Comparison of ENCODE assay signal across 27 cellular contexts in genomic region chr3:137171834-137172603, GRCh38.
DNase-seq lines count a peak whose midpoint lies in the region; ATAC-seq and TF ChIP-seq lines count a peak whose summit lies in the region.
"Had no signal": no experiment of that assay in that cellular context is flagged by ENCODE, and none has a peak within 500 bp of the region (broad histone marks: within the 10 kb centered on the region; RNA-seq: fewer than 3 reads in every experiment).

No MANE protein-coding gene starts in this region.

- H3K36me3 ChIP-seq in GM06990 (ENCODE audit: control insufficient read depth, insufficient read depth, low read length) = no peaks in the 10 kb centered on the region
- H3K36me3 ChIP-seq: gastroesophageal sphincter, tibial artery had no signal

- H3K27ac ChIP-seq in epithelial cell of prostate = no peak overlapping the region
- H3K27ac ChIP-seq: gastroesophageal sphincter, hepatocyte, tibial artery had no signal

- H3K36me3 Mint-ChIP-seq in immature natural killer cell = no peaks in the 10 kb centered on the region
- H3K36me3 Mint-ChIP-seq: CD8-positive, alpha-beta memory T cell had no signal

- H3K27me3 ChIP-seq in GM06990 (replicated peaks; ENCODE audit: control insufficient read depth, insufficient read depth, low read length) = no peaks in the 10 kb centered on the region
- H3K27me3 ChIP-seq: gastroesophageal sphincter, hepatocyte, tibial artery had no signal

- TF ChIP-seq RAD21 in Ishikawa (IDR thresholded peaks at IDR 0.05; ENCODE audit: low read depth) = no peak

- ATAC-seq in GM19455 (IDR thresholded peaks at IDR 0.05; ENCODE audit: unreplicated experiment) (peak; percentile 59), HG03565 (IDR thresholded peaks at IDR 0.05; ENCODE audit: unreplicated experiment) (no peak)
- ATAC-seq: activated CD8-positive, alpha-beta T cell treated with anti-CD3 and anti-CD28 coated beads for 36 hours; gastroesophageal sphincter; HepG2; natural killer cell treated with Interleukin-12 subunit alpha and Interleukin-12 subunit beta and Interleukin-15 and Interleukin-18, amount 100 ng/mL, for 72 hours had no signal

- no peak overlapping the region for H3K27ac Mint-ChIP-seq in immature natural killer cell
- H3K27ac Mint-ChIP-seq: activated CD8-positive, alpha-beta T cell treated with anti-CD3 and anti-CD28 coated beads for 36 hours; activated naive CD4-positive, alpha-beta T cell treated with anti-CD3 and anti-CD28 coated beads for 36 hours; B cell; CD8-positive, alpha-beta memory T cell; natural killer cell treated with Interleukin-12 subunit alpha and Interleukin-12 subunit beta and Interleukin-15 and Interleukin-18, amount 100 ng/mL, for 72 hours; T-helper 2 cell treated with Interferon-gamma antibody and Interleukin-4, amounts not matched to agents 5 μg/mL and 100 μg/mL, for 36 hours had no signal

- no peak overlapping the region for H3K4me3 Mint-ChIP-seq in immature natural killer cell
- H3K4me3 Mint-ChIP-seq: activated CD8-positive, alpha-beta T cell treated with anti-CD3 and anti-CD28 coated beads for 36 hours; activated naive CD4-positive, alpha-beta T cell treated with anti-CD3 and anti-CD28 coated beads for 36 hours; B cell; CD8-positive, alpha-beta memory T cell; natural killer cell treated with Interleukin-12 subunit alpha and Interleukin-12 subunit beta and Interleukin-15 and Interleukin-18, amount 100 ng/mL, for 72 hours; T-helper 2 cell treated with Interferon-gamma antibody and Interleukin-4, amounts not matched to agents 5 μg/mL and 100 μg/mL, for 36 hours had no signal

- H3K27me3 Mint-ChIP-seq in immature natural killer cell (ENCODE audit: low read depth in 3 of 3) = peaks cover 2 to 3% (median 2%) of the 10 kb centered on the region in 3 donors

- H3K4me1 Mint-ChIP-seq in immature natural killer cell = no peaks in the 10 kb centered on the region
- H3K4me1 Mint-ChIP-seq: B cell; CD8-positive, alpha-beta memory T cell had no signal

- DNase-seq in GM06990 (ENCODE audit: extremely low read depth, insufficient read length) (peak; percentile 33), epithelial cell of prostate (ENCODE audit: low read depth, low spot score) (peak; percentile 12), CD1c-positive myeloid dendritic cell (ENCODE audit: extremely low spot score) (no peak), immature natural killer cell (no peak), SHP77 (lab: John Stamatoyannopoulos, UW) (no peak)
- DNase-seq: activated CD8-positive, alpha-beta T cell treated with anti-CD3 and anti-CD28 coated beads for 36 hours; activated naive CD4-positive, alpha-beta T cell treated with anti-CD3 and anti-CD28 coated beads for 36 hours; CD8-positive, alpha-beta memory T cell; dermis blood vessel endothelial cell; GDM1; Karpas-422; NCI-H1417 treated with DMSO at 0.1 percent for 48 hours; NCI-H345; NCI-H748 treated with DMSO at 0.1 percent for 48 hours; occipital lobe; SIG-M5; stimulated activated CD4-positive, alpha-beta T cell treated with anti-CD3 and anti-CD28 coated beads, Interleukin-4, amount 100 ng/mL, for 4 hours; tibial artery had no signal

- H3K4me3 ChIP-seq in GM06990 (replicated peaks; ENCODE audit: low read depth, low read length) = no peak overlapping the region
- H3K4me3 ChIP-seq: gastroesophageal sphincter, hepatocyte, tibial artery had no signal

- TF ChIP-seq EP300 in Ishikawa (IDR thresholded peaks at IDR 0.05; ENCODE audit: borderline replicate concordance) = no peak

- TF ChIP-seq CTCF in GM06990 (IDR thresholded peaks at IDR 0.05; ENCODE audit: insufficient read depth, low read length, poor library complexity, severe bottlenecking) = no peak

- H3K9me3 Mint-ChIP-seq in immature natural killer cell = peaks cover 0 to 14% (median 2%) of the 10 kb centered on the region in 6 donors
- H3K9me3 Mint-ChIP-seq: natural killer cell treated with Interleukin-12 subunit alpha and Interleukin-12 subunit beta and Interleukin-15 and Interleukin-18, amount 100 ng/mL, for 72 hours had no signal

TF ChIP-seq in Ishikawa, 13 proteins besides CTCF, POLR2A, EP300 and RAD21:
- TF ChIP-seq, protein P1, sequence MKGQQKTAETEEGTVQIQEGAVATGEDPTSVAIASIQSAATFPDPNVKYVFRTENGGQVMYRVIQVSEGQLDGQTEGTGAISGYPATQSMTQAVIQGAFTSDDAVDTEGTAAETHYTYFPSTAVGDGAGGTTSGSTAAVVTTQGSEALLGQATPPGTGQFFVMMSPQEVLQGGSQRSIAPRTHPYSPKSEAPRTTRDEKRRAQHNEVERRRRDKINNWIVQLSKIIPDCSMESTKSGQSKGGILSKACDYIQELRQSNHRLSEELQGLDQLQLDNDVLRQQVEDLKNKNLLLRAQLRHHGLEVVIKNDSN (IDR thresholded peaks at IDR 0.05) = 0 out of 2 replicates have a peak, but pooled peaks have one; percentile 6
- TF ChIP-seq TCF12 (IDR thresholded peaks at IDR 0.05; ENCODE audit: low read depth) = no peak

Comparison
In these comparisons a context has a peak if more than half of its experiments do, and no peak if none do; other contexts are left out.
1. DNase-seq: peak in GM06990 (single experiment) and epithelial cell of prostate (single experiment); none in CD1c-positive myeloid dendritic cell (single experiment), immature natural killer cell (0 of 3) and SHP77 (0 of 2).